In genomic region chr6:157688960-157689599, GRCh38 we compare ENCODE assay signal across 12 cellular contexts.
A peak's percentile ranks its signal among the peaks of the same experiment; 100 is the strongest.
DNase-seq lines count a peak whose midpoint lies in the region; ATAC-seq and TF ChIP-seq lines count a peak whose summit lies in the region.
"Had no signal": no experiment of that assay in that cellular context is flagged by ENCODE, and none has a peak within 500 bp of the region (broad histone marks: within the 10 kb centered on the region; RNA-seq: fewer than 3 reads in every experiment).

No MANE protein-coding gene starts in this region.

- no peak for ATAC-seq in GM21447 (IDR thresholded peaks at IDR 0.05; ENCODE audit: unreplicated experiment)
- ATAC-seq in activated CD4-positive, alpha-beta T cell treated with anti-CD3 and anti-CD28 coated beads for 36 hours: no peak
- ATAC-seq: activated T-cell treated with anti-CD3 and anti-CD28 coated beads, Interleukin-2, amount 50 U/mL, for 72 hours had no signal

- no peaks in the 10 kb centered on the region for H3K36me3 Mint-ChIP-seq in HFFc6 (ENCODE audit: low read depth)
- H3K36me3 Mint-ChIP-seq in activated CD4-positive, alpha-beta T cell treated with anti-CD3 and anti-CD28 coated beads for 36 hours (ENCODE audit: low read depth): no peaks in the 10 kb centered on the region
- H3K36me3 Mint-ChIP-seq: CD4-positive, alpha-beta memory T cell had no signal

- no peaks in the 10 kb centered on the region for H3K9me3 Mint-ChIP-seq in HFFc6
- no peaks in the 10 kb centered on the region for H3K9me3 Mint-ChIP-seq in activated CD4-positive, alpha-beta T cell treated with anti-CD3 and anti-CD28 coated beads for 36 hours (ENCODE audit: low read depth)
- H3K9me3 Mint-ChIP-seq: activated T-cell treated with anti-CD3 and anti-CD28 coated beads, Interleukin-2, amount 50 U/mL, for 72 hours; CD4-positive, alpha-beta memory T cell had no signal

- H3K4me3 ChIP-seq in AG04449 (ENCODE audit: low read depth, low read length) (no peak overlapping the region), choroid plexus epithelial cell (ENCODE audit: low read depth, low read length) (no peak overlapping the region)
- H3K4me3 ChIP-seq: right lobe of liver had no signal

- intact Hi-C loops in activated CD4-positive, alpha-beta T cell treated with anti-CD3 and anti-CD28 coated beads for 36 hours (cut with DNase I, micrococcal nuclease): loop anchor here in 1 of 2 experiments (5.0 kb wide), 1 partner anchor 323 kb away; no protein-coding TSS in a partner anchor

- TF ChIP-seq CTCF in AG04449 (IDR thresholded peaks at IDR 0.05; ENCODE audit: insufficient read depth, low read length, missing control alignments) (peak; percentile 6), HFFc6 (IDR thresholded peaks at IDR 0.05) (peak; percentile 9; the same call in 1 of the 2 replicates), choroid plexus epithelial cell (conservative IDR thresholded peaks at IDR 0.05; ENCODE audit: low read depth, low read length) (peak; percentile 9)

- no peak for DNase-seq in AG04449 (ENCODE audit: low read depth, low spot score)
- no peak for DNase-seq in HFFc6
- DNase-seq in choroid plexus epithelial cell (ENCODE audit: low read depth): no peak
- DNase-seq in medulla oblongata (ENCODE audit: extremely low spot score): peak; percentile 16
- DNase-seq in activated CD8-positive, alpha-beta memory T cell treated with anti-CD3 and anti-CD28 coated beads, Interleukin-2, amount 50 U/mL, for 4 hours: no peak
- no peak for DNase-seq in activated CD4-positive, alpha-beta T cell treated with anti-CD3 and anti-CD28 coated beads for 36 hours
- DNase-seq in C1 segment of cervical spinal cord (lab: John Stamatoyannopoulos, UW): no peak
- DNase-seq: activated T-cell treated with anti-CD3 and anti-CD28 coated beads, Interleukin-2, amount 50 U/mL, for 72 hours; CD4-positive, alpha-beta memory T cell; NCI-H187; right lobe of liver had no signal

- peaks cover 7% of the 10 kb centered on the region; the same call in 1 of the 2 replicates for H3K4me1 Mint-ChIP-seq in HFFc6 (ENCODE audit: low read depth)
- no peaks in the 10 kb centered on the region for H3K4me1 Mint-ChIP-seq in activated CD4-positive, alpha-beta T cell treated with anti-CD3 and anti-CD28 coated beads for 36 hours
- H3K4me1 Mint-ChIP-seq: CD4-positive, alpha-beta memory T cell had no signal

- CTCF ChIA-PET in AG04449 (lab: Yijun Ruan, JAX): interaction anchor here (0.9 to 1.9 kb wide), 5 partner anchors 9 to 374 kb away, joined by 3 to 5 read pairs (median 4); no protein-coding TSS in a partner anchor
- CTCF ChIA-PET in activated CD4-positive, alpha-beta T cell treated with anti-CD3 and anti-CD28 coated beads for 36 hours (lab: Charles Lee): interaction anchor here (0.5 to 1.7 kb wide), 2 partner anchors 19 to 506 kb away, joined by 3 to 4 read pairs; no protein-coding TSS in a partner anchor

- no peak overlapping the region for H3K27ac Mint-ChIP-seq in HFFc6
- H3K27ac Mint-ChIP-seq in activated CD4-positive, alpha-beta T cell treated with anti-CD3 and anti-CD28 coated beads for 36 hours: no peak overlapping the region
- H3K27ac Mint-ChIP-seq: activated T-cell treated with anti-CD3 and anti-CD28 coated beads, Interleukin-2, amount 50 U/mL, for 72 hours had no signal

- H3K27me3 Mint-ChIP-seq in HFFc6 (ENCODE audit: insufficient read depth): peaks cover 45% of the 10 kb centered on the region
- peaks cover 2% of the 10 kb centered on the region for H3K27me3 Mint-ChIP-seq in activated CD4-positive, alpha-beta T cell treated with anti-CD3 and anti-CD28 coated beads for 36 hours

- POLR2A ChIA-PET in AG04449 (lab: Yijun Ruan, JAX): no interaction called here
- POLR2A ChIA-PET in activated CD4-positive, alpha-beta T cell treated with anti-CD3 and anti-CD28 coated beads for 36 hours (lab: Charles Lee): no interaction called here

- H3K4me3 Mint-ChIP-seq in HFFc6: no peak overlapping the region
- no peak overlapping the region for H3K4me3 Mint-ChIP-seq in activated CD4-positive, alpha-beta T cell treated with anti-CD3 and anti-CD28 coated beads for 36 hours
- H3K4me3 Mint-ChIP-seq: activated T-cell treated with anti-CD3 and anti-CD28 coated beads, Interleukin-2, amount 50 U/mL, for 72 hours; CD4-positive, alpha-beta memory T cell had no signal
